ENCODE assay signal across 8 cellular contexts in the genomic region with DNA sequence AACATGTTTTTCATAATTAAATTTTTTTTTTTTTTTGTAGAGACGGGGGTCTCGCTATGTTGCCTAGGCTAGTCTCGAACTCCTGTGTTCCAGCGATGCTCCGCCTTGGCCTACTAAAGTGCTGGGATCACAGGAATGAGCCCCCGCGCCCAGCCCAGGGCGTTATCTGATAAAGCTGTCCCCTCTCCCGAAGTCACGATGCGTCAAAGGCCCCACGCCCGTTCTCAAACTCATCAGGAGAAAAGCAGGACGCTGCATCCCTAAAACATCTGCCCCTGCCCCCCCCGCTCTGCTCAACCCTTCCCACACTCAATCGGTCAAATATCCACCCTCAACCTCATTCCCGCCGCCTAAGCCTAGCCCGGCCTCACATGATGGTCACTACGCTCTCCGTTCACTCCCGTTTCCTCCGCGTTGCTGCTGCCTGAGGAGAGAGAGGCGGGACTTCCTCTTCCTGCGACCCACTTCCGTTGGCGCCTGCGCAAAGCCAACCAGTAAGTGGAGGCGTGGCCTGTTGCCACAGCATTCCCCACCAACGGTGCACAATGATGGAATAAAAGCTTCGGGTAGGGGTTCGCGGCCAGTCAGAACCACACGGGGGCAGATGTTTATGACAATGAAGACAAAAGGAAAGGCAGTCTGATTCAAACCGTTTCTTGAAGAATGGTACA. TPM values are rescaled to one million over a fixed set of nuclear protein-coding genes. Genes with fewer than 3 reads are reported as not detected.
DNase-seq lines count a peak whose midpoint lies in the region; ATAC-seq, FAIRE-seq and TF ChIP-seq lines count a peak whose summit lies in the region.

A gene (minus strand): TSS at position 438 of the 671 bp plus-strand sequence. CDS start 65 bp downstream, at position 373.

- POLR2A ChIA-PET in activated B cell treated with CpG ODN at 0.5 μM for 24 hours (lab: Charles Lee), result interaction anchor here (0.6 to 4.4 kb wide), 33 partner anchors 9 to 690 kb away, joined by 3 to 123 read pairs (median 7); a partner anchor contains a TSS

- H3K4me1 Mint-ChIP-seq in activated B cell treated with CpG ODN at 0.5 μM for 24 hours, result peaks cover 30% of the 10 kb centered on the region

- H3K4me1 ChIP-seq in kidney (ENCODE audit: control insufficient read depth in 1 of 2, insufficient read depth in 1 of 2, low read depth in 1 of 2, low read length in 2 of 2), result peaks cover 3% of the 10 kb centered on the region in 2 donors

- H3K4me3 ChIP-seq in AG09309 (ENCODE audit: control insufficient read depth, low read depth, low read length) (peak within 1 kb of the TSS; percentile 71), kidney (ENCODE audit: low read length in 2 of 2) (peak within 1 kb of the TSS; percentile 92 to 93)

- H3K27ac Mint-ChIP-seq in activated B cell treated with CpG ODN at 0.5 μM for 24 hours, result peak within 1 kb of the TSS; percentile 98

- CTCF ChIA-PET in activated B cell treated with CpG ODN at 0.5 μM for 24 hours (lab: Charles Lee), result interaction anchor here (1.0 to 3.8 kb wide), 13 partner anchors 10 to 186 kb away, joined by 3 to 36 read pairs (median 7); a partner anchor contains a TSS

- peak within 1 kb of the TSS; percentile 63 to 98 for H3K9ac ChIP-seq in kidney (ENCODE audit: low read length in 2 of 2)

- H3K27me3 Mint-ChIP-seq in activated B cell treated with CpG ODN at 0.5 μM for 24 hours, result no peaks in the 10 kb centered on the region

- intact Hi-C loops in activated B cell treated with CpG ODN at 0.5 μM for 24 hours (cut with micrococcal nuclease), result loop anchor here (1.0 to 5.0 kb wide), 13 partner anchors 10 to 241 kb away; a partner anchor contains a TSS
- intact Hi-C loops in kidney (cut with DNase I), result no loop called here

- peak within 1 kb of the TSS; percentile 90 to 96 for H3K27ac ChIP-seq in kidney (ENCODE audit: low read depth in 2 of 2, low read length in 2 of 2)

- H3K4me3 Mint-ChIP-seq in activated B cell treated with CpG ODN at 0.5 μM for 24 hours, result peak within 1 kb of the TSS; percentile 94

- no peak for TF ChIP-seq CTCF in AG09309 (IDR thresholded peaks at IDR 0.05; ENCODE audit: control insufficient read depth, insufficient read depth, low read depth, low read length, missing control alignments)
- TF ChIP-seq CTCF in activated B cell treated with CpG ODN at 0.5 μM for 24 hours (IDR thresholded peaks at IDR 0.05), result no peak
- no peak for TF ChIP-seq CTCF in kidney (IDR thresholded peaks at IDR 0.05; ENCODE audit: borderline replicate concordance, extremely low read depth, insufficient read depth)

- H3K36me3 Mint-ChIP-seq in activated B cell treated with CpG ODN at 0.5 μM for 24 hours (ENCODE audit: low read depth), result peaks cover 60% of the 10 kb centered on the region

- H3K9me3 Mint-ChIP-seq in activated B cell treated with CpG ODN at 0.5 μM for 24 hours, result no peaks in the 10 kb centered on the region

- no peak for FAIRE-seq in kidney (lab: Jason Lieb, UNC)

- no peaks in the 10 kb centered on the region for H3K9me3 ChIP-seq in kidney (ENCODE audit: control insufficient read depth in 1 of 2, low read length in 2 of 2)

- ATAC-seq in GM18907 (IDR thresholded peaks at IDR 0.05; ENCODE audit: unreplicated experiment) (peak; percentile 56), HG03139 (IDR thresholded peaks at IDR 0.05; ENCODE audit: unreplicated experiment) (peak; percentile 38), activated B cell treated with CpG ODN at 0.5 μM for 24 hours (ENCODE audit: low read depth) (peak; percentile 42)

- peak; percentile 78 for DNase-seq in AG09309 (ENCODE audit: low read depth)
- DNase-seq in NCI-H345 (lab: John Stamatoyannopoulos, UW), result peak; percentile 91
- DNase-seq in activated B cell treated with CpG ODN at 0.5 μM for 24 hours, result peak; percentile 91
- peak; percentile 94 for DNase-seq in cerebellum (ENCODE audit: low spot score)
- peak; percentile 97 for DNase-seq in kidney
- DNase-seq in stimulated activated CD4-positive, alpha-beta T cell treated with anti-CD3 and anti-CD28 coated beads, Interleukin-15, amount 100 ng/mL, for 1 hour (ENCODE audit: low read depth in 1 of 2, low spot score in 1 of 2), result peak; percentile 84 to 87

- peaks cover 14 to 17% of the 10 kb centered on the region in 2 donors for H3K36me3 ChIP-seq in kidney (ENCODE audit: control insufficient read depth in 1 of 2, insufficient read depth in 2 of 2, low read length in 2 of 2)

RNA-seq across cellular contexts. Expression of the gene that starts here (rescaled TPM):
- total RNA-seq in activated B cell treated with CpG ODN at 0.5 μM for 24 hours (507 and 570 TPM in 2 replicates), cerebellum (86.0 TPM), kidney (252 TPM)
- polyA plus RNA-seq in kidney (ENCODE audit: insufficient read depth, low read depth, low replicate concordance), result 358 TPM

Comparison
In these comparisons a context has a peak if more than half of its experiments do, and no peak if none do; other contexts are left out.
1. Peak in every context shown above with its lines: DNase-seq, ATAC-seq, H3K4me3 ChIP-seq and H3K27ac ChIP-seq.